In the genomic region with DNA sequence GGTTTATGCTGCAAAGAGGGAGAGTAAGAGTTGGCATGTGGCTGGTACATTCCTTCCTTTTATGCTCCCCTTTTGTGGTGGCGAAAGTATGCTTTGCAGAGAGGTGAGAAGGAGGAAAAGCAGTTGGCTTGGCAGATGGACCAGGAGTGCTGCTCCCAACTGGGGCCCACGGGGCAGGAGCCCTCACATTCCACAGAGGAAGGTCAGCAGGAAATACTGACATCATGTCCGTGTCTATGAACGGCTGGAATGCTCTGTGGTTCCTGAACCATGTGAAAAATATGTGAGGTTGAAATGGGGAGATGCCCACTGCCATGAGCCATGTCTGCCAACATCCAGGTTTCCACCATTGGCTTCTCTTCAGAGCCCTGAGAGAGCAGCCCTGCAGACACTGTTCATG, we compare ENCODE assay signal across 12 cellular contexts. TPM values are rescaled to one million over a fixed set of nuclear protein-coding genes. Genes with fewer than 3 reads are reported as not detected.
DNase-seq lines count a peak whose midpoint lies in the region; ATAC-seq and TF ChIP-seq lines count a peak whose summit lies in the region.
"Had no signal": no experiment of that assay in that cellular context is flagged by ENCODE, and none has a peak within 500 bp of the region (broad histone marks: within the 10 kb centered on the region; RNA-seq: fewer than 3 reads in every experiment).

No MANE protein-coding gene starts in this region.

- intact Hi-C loops in IMR-90 (cut with micrococcal nuclease), result loop anchor here (2.0 kb wide), 1 partner anchor 34 kb away; no protein-coding TSS in a partner anchor
- intact Hi-C loops in naive thymus-derived CD4-positive, alpha-beta T cell (cut with micrococcal nuclease), result no loop called here

- H2BK15ac ChIP-seq in IMR-90 (ENCODE audit: low read depth, low read length), result peak overlapping the region; percentile 97; the same call in 2 of the 3 replicates

- H3K4me1 Mint-ChIP-seq in naive thymus-derived CD4-positive, alpha-beta T cell, result no peaks in the 10 kb centered on the region

- H3K9me3 Mint-ChIP-seq in naive thymus-derived CD4-positive, alpha-beta T cell, result peaks cover 0 to 5% (median 0%) of the 10 kb centered on the region in 11 donors

- no peaks in the 10 kb centered on the region for H4K20me1 ChIP-seq in IMR-90 (ENCODE audit: insufficient read depth, low read length)

- no peak overlapping the region for H3K4me3 Mint-ChIP-seq in naive thymus-derived CD4-positive, alpha-beta T cell

- no peaks in the 10 kb centered on the region for H3K27me3 ChIP-seq in IMR-90 (ENCODE audit: control insufficient read depth, insufficient read depth, low read length)
- no peaks in the 10 kb centered on the region for H3K27me3 ChIP-seq in naive thymus-derived CD4-positive, alpha-beta T cell (ENCODE audit: control insufficient read depth in 2 of 2, insufficient read depth in 2 of 2, low read length in 2 of 2)

- 0% methylated on average over 3 of the region's 4 CpGs; no CpG with 5 or more reads in 1 of the 2 experiments for WGBS in IMR-90 (ENCODE audit: extremely low coverage in 2 of 2, insufficient read length in 1 of 2), 2 experiments

- peak overlapping the region; percentile 94 for H3K27ac ChIP-seq in IMR-90 (ENCODE audit: insufficient read depth, low read length)
- H3K27ac ChIP-seq in naive thymus-derived CD4-positive, alpha-beta T cell (ENCODE audit: low read depth, low read length), result no peak overlapping the region

- H3K14ac ChIP-seq in IMR-90 (replicated peaks; ENCODE audit: low read depth, low read length), result peak overlapping the region; percentile 99

- no TSS peak for BruUV-seq in IMR-90 (replicated peaks; lab: Mats Ljungman, UMichigan)

- H3K9me3 ChIP-seq in IMR-90 (ENCODE audit: control insufficient read depth, insufficient read depth, low read length), result no peaks in the 10 kb centered on the region
- H3K9me3 ChIP-seq in naive thymus-derived CD4-positive, alpha-beta T cell (ENCODE audit: control insufficient read depth in 2 of 3, low read length in 3 of 3), result no peaks in the 10 kb centered on the region

- H3K36me3 Mint-ChIP-seq in naive thymus-derived CD4-positive, alpha-beta T cell, result peaks cover 0 to 3% (median 0%) of the 10 kb centered on the region in 5 donors

- peak overlapping the region; percentile 76 for H4K5ac ChIP-seq in IMR-90 (ENCODE audit: low read depth, low read length)

- peak overlapping the region; percentile 100 for H4K91ac ChIP-seq in IMR-90 (ENCODE audit: insufficient read depth, low read depth, low read length)

- peak overlapping the region; percentile 98 for H2AK9ac ChIP-seq in IMR-90 (replicated peaks; ENCODE audit: low read depth, low read length, poor library complexity)

- H3K4me3 ChIP-seq in IMR-90 (ENCODE audit: insufficient read depth, low read depth, low read length) (no peak overlapping the region), choroid plexus epithelial cell (ENCODE audit: low read depth, low read length) (no peak overlapping the region)
- no peak overlapping the region for H3K4me3 ChIP-seq in naive thymus-derived CD4-positive, alpha-beta T cell (ENCODE audit: low read length)

- H3K4me2 ChIP-seq in IMR-90 (ENCODE audit: low read depth, low read length), result peak overlapping the region; percentile 36; the same call in 1 of the 2 replicates

- H2BK5ac ChIP-seq in IMR-90 (ENCODE audit: low read depth, low read length, poor library complexity, severe bottlenecking), result peak overlapping the region; percentile 100

- TF ChIP-seq CTCF in IMR-90 (conservative IDR thresholded peaks at IDR 0.05; ENCODE audit: low read depth, low read length) (no peak), choroid plexus epithelial cell (conservative IDR thresholded peaks at IDR 0.05; ENCODE audit: low read depth, low read length) (no peak)

- H3K4ac ChIP-seq in IMR-90 (ENCODE audit: low read depth, low read length), result peak overlapping the region; percentile 100

- peak overlapping the region; percentile 99 for H3K23ac ChIP-seq in IMR-90 (ENCODE audit: low read depth, low read length)

- H4K8ac ChIP-seq in IMR-90 (ENCODE audit: low read depth in 2 of 2, low read length in 2 of 2), result peak overlapping the region; percentile 96 to 99

- no peaks in the 10 kb centered on the region for H3K36me3 ChIP-seq in IMR-90 (ENCODE audit: control insufficient read depth, insufficient read depth, low read length)
- H3K36me3 ChIP-seq in naive thymus-derived CD4-positive, alpha-beta T cell (ENCODE audit: control insufficient read depth in 2 of 3, insufficient read depth in 3 of 3, low read length in 3 of 3), result no peaks in the 10 kb centered on the region

- H3K27ac Mint-ChIP-seq in naive thymus-derived CD4-positive, alpha-beta T cell, result no peak overlapping the region

- peak overlapping the region; percentile 100 for H2BK20ac ChIP-seq in IMR-90 (ENCODE audit: low read depth, low read length)

- TF ChIP-seq RAD21 in IMR-90 (IDR thresholded peaks at IDR 0.05; ENCODE audit: low read length), result peak; percentile 1; the same call in 1 of the 2 replicates

- H3K9ac ChIP-seq in IMR-90 (ENCODE audit: low read depth, low read length), result 0 out of 2 replicates have a peak overlapping the region, but pooled peaks have one; percentile 5

- H2BK120ac ChIP-seq in IMR-90 (ENCODE audit: low read depth, low read length), result peak overlapping the region; percentile 100

- H3K56ac ChIP-seq in IMR-90 (ENCODE audit: extremely low read depth, insufficient read depth, low read length), result peak overlapping the region; percentile 100

- peak overlapping the region; percentile 90 for H3K18ac ChIP-seq in IMR-90 (ENCODE audit: low read depth, low read length)

- peak overlapping the region; percentile 65 for H2AFZ ChIP-seq in IMR-90 (replicated peaks; ENCODE audit: low read length, poor library complexity)

- dilution Hi-C loops in IMR-90 (cut with HindIII; ENCODE audit: low sequenced_read_pairs, unreplicated experiment), result no loop called here

- H3K27me3 Mint-ChIP-seq in naive thymus-derived CD4-positive, alpha-beta T cell, result peaks cover 13 to 41% (median 29%) of the 10 kb centered on the region in 5 donors

- H2AK5ac ChIP-seq in IMR-90 (ENCODE audit: low read depth, low read length), result peak overlapping the region; percentile 100

- TF ChIP-seq POLR2A in IMR-90 (IDR thresholded peaks at IDR 0.05; ENCODE audit: low read depth, low read length), result peak; percentile 54; the same call in 1 of the 2 replicates

- peaks cover 20% of the 10 kb centered on the region for H3K9me1 ChIP-seq in IMR-90 (ENCODE audit: insufficient read depth, low read length)

- H3K79me1 ChIP-seq in IMR-90 (ENCODE audit: low read depth in 1 of 2, low read length in 2 of 2), result peaks cover 18 to 44% of the 10 kb centered on the region in 2 experiments

- POLR2A ChIA-PET in IMR-90 (lab: Charles Lee; ENCODE audit: unreplicated experiment), result no interaction called here
- POLR2A ChIA-PET in naive thymus-derived CD4-positive, alpha-beta T cell (lab: Charles Lee), result no interaction called here

- H3K4me1 ChIP-seq in IMR-90 (ENCODE audit: control insufficient read depth, insufficient read depth, low read length), result peaks cover 26% of the 10 kb centered on the region
- H3K4me1 ChIP-seq in naive thymus-derived CD4-positive, alpha-beta T cell (ENCODE audit: control insufficient read depth in 2 of 2, insufficient read depth in 2 of 2, low read length in 2 of 2), result no peaks in the 10 kb centered on the region

- peak; percentile 91 for ATAC-seq in IMR-90 (ENCODE audit: low read depth)
- ATAC-seq in HG02759 (IDR thresholded peaks at IDR 0.05; ENCODE audit: unreplicated experiment), result no peak
- ATAC-seq in GM18520 (IDR thresholded peaks at IDR 0.05; ENCODE audit: unreplicated experiment), result no peak
- ATAC-seq in naive thymus-derived CD4-positive, alpha-beta T cell, result no peak

- peak; percentile 96 for DNase-seq in AG08395 (ENCODE audit: low spot score)
- DNase-seq in IMR-90, result peak; percentile 98
- DNase-seq in choroid plexus epithelial cell (ENCODE audit: low read depth), result peak; percentile 80
- peak; percentile 79 to 86 for DNase-seq in lung microvascular endothelial cell (ENCODE audit: low read depth in 2 of 2)
- DNase-seq in NCI-H526 (lab: John Stamatoyannopoulos, UW), result no peak
- no peak for DNase-seq in naive thymus-derived CD4-positive, alpha-beta T cell
- DNase-seq: cortex of kidney; DMS 273 treated with DMSO at 0.1 percent for 48 hours; SHP77 treated with DMSO at 0.1 percent for 48 hours; stimulated activated CD4-positive, alpha-beta T cell treated with anti-CD3 and anti-CD28 coated beads, Interleukin-4, amount 100 ng/mL, for 4 hours had no signal

- CTCF ChIA-PET in IMR-90 (lab: Yijun Ruan, JAX), result no interaction called here
- CTCF ChIA-PET in naive thymus-derived CD4-positive, alpha-beta T cell (lab: Charles Lee), result no interaction called here

- in situ Hi-C loops in IMR-90 (cut with MboI; ENCODE audit: low sequenced_read_pairs), result no loop called here

TF ChIP-seq in IMR-90, 13 proteins besides CTCF, POLR2A, EP300 and RAD21 (continues in another document):
- TF ChIP-seq MAFK (IDR thresholded peaks at IDR 0.05; ENCODE audit: low read depth, low read length) (no peak), CEBPB (IDR thresholded peaks at IDR 0.05; ENCODE audit: low read depth, low read length) (peak; percentile 44; the same call in 1 of the 2 replicates)
- TF ChIP-seq, protein P1, sequence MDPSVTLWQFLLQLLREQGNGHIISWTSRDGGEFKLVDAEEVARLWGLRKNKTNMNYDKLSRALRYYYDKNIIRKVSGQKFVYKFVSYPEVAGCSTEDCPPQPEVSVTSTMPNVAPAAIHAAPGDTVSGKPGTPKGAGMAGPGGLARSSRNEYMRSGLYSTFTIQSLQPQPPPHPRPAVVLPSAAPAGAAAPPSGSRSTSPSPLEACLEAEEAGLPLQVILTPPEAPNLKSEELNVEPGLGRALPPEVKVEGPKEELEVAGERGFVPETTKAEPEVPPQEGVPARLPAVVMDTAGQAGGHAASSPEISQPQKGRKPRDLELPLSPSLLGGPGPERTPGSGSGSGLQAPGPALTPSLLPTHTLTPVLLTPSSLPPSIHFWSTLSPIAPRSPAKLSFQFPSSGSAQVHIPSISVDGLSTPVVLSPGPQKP (IDR thresholded peaks at IDR 0.05; ENCODE audit: borderline replicate concordance, low read depth, low read length), result no peak
- TF ChIP-seq, protein P2, sequence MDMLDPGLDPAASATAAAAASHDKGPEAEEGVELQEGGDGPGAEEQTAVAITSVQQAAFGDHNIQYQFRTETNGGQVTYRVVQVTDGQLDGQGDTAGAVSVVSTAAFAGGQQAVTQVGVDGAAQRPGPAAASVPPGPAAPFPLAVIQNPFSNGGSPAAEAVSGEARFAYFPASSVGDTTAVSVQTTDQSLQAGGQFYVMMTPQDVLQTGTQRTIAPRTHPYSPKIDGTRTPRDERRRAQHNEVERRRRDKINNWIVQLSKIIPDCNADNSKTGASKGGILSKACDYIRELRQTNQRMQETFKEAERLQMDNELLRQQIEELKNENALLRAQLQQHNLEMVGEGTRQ (IDR thresholded peaks at IDR 0.05; ENCODE audit: low read depth, low read length), result peak; percentile 37; the same call in 1 of the 2 replicates

RNA-seq across cellular contexts. Expression of gene GAS6, which starts 33.3 kb away (rescaled TPM):
- total RNA-seq in IMR-90 (2012; rRNA removed) (212 and 220 TPM in 2 replicates), lung microvascular endothelial cell (54.5 and 130 TPM in 2 replicates)
- polyA plus RNA-seq in IMR-90 (2012; rRNA removed), result 795 and 823 TPM in 2 replicates
- 1,010 and 1,498 TPM in 2 replicates for polyA plus RNA-seq in IMR-90 (2012; cell fraction: cytosol; rRNA removed)
- 1,145 and 2,216 TPM in 2 replicates for polyA plus RNA-seq in IMR-90 (2012; cell fraction: nucleus; rRNA removed; ENCODE audit: low replicate concordance)
- 1 to 10 TPM; 2.4 to 5.5 (median 3.2) TPM for total RNA-seq in naive thymus-derived CD4-positive, alpha-beta T cell
- polyA plus RNA-seq in naive thymus-derived CD4-positive, alpha-beta T cell, result under 1 TPM in 1 of 2 donors, not detected in 1; 0.38 TPM

Comparison
In these comparisons a context has a peak if more than half of its experiments do, and no peak if none do; other contexts are left out.
1. DNase-seq: peak in AG08395 (single experiment), IMR-90 (single experiment), choroid plexus epithelial cell (single experiment) and lung microvascular endothelial cell (2 of 2); none in NCI-H526 (0 of 2) and naive thymus-derived CD4-positive, alpha-beta T cell (0 of 9).